ENCODE assay signal across 9 cellular contexts in genomic region chrX:155457761-155458447, GRCh38. TPM values are rescaled to one million over a fixed set of nuclear protein-coding genes. Genes with fewer than 3 reads are reported as not detected.
A peak's percentile ranks its signal among the peaks of the same experiment; 100 is the strongest.
DNase-seq lines count a peak whose midpoint lies in the region; ATAC-seq and TF ChIP-seq lines count a peak whose summit lies in the region.
"Not testable (repeated sequence)": the region's sequence is repeated elsewhere in the genome, so short reads cannot be mapped to it uniquely, and the experiment has no call there.
"Had no signal": no experiment of that assay in that cellular context is flagged by ENCODE, and none has a peak within 500 bp of the region (broad histone marks: within the 10 kb centered on the region; RNA-seq: fewer than 3 reads in every experiment).

No MANE protein-coding gene starts in this region.

- H3K27me3 Mint-ChIP-seq in activated naive CD8-positive, alpha-beta T cell treated with anti-CD3 and anti-CD28 coated beads, Interleukin-2, amount 10 ng/mL, durations not matched to agents 7 days and 5 days, result not testable (repeated sequence)

- not testable (repeated sequence) for H3K4me3 Mint-ChIP-seq in activated naive CD8-positive, alpha-beta T cell treated with anti-CD3 and anti-CD28 coated beads, Interleukin-2, amount 10 ng/mL, durations not matched to agents 7 days and 5 days

- TF ChIP-seq CTCF in lower lobe of right lung (IDR thresholded peaks at IDR 0.05); upper lobe of right lung (IDR thresholded peaks at IDR 0.05): not testable (repeated sequence)

- not testable (repeated sequence) for H3K9me3 Mint-ChIP-seq in activated naive CD8-positive, alpha-beta T cell treated with anti-CD3 and anti-CD28 coated beads, Interleukin-2, amount 10 ng/mL, durations not matched to agents 7 days and 5 days

- not testable (repeated sequence) for DNase-seq in activated naive CD8-positive, alpha-beta T cell treated with anti-CD3 and anti-CD28 coated beads, Interleukin-2, amount 10 ng/mL, durations not matched to agents 7 days and 5 days; lower lobe of right lung; upper lobe of right lung

- H3K36me3 Mint-ChIP-seq in activated naive CD8-positive, alpha-beta T cell treated with anti-CD3 and anti-CD28 coated beads, Interleukin-2, amount 10 ng/mL, durations not matched to agents 7 days and 5 days, result not testable (repeated sequence)

- not testable (repeated sequence) for H3K9me3 ChIP-seq in lower lobe of right lung, upper lobe of right lung

- H3K27me3 ChIP-seq in lower lobe of right lung (ENCODE audit: low read depth); upper lobe of right lung: not testable (repeated sequence)

- not testable (repeated sequence) for H3K4me3 ChIP-seq in lower lobe of right lung, upper lobe of right lung

- H3K4me1 ChIP-seq in lower lobe of right lung, upper lobe of right lung: not testable (repeated sequence)

- not testable (repeated sequence) for H3K27ac Mint-ChIP-seq in activated naive CD8-positive, alpha-beta T cell treated with anti-CD3 and anti-CD28 coated beads, Interleukin-2, amount 10 ng/mL, durations not matched to agents 7 days and 5 days

- ATAC-seq in GM18907 (IDR thresholded peaks at IDR 0.05; ENCODE audit: unreplicated experiment) (peak; percentile 64), GM21390 (IDR thresholded peaks at IDR 0.05; ENCODE audit: unreplicated experiment) (peak; percentile 59), HG02678 (IDR thresholded peaks at IDR 0.05; ENCODE audit: unreplicated experiment) (peak; percentile 58), HG03097 (IDR thresholded peaks at IDR 0.05; ENCODE audit: low FRiP score, unreplicated experiment) (peak; percentile 46), HG03565 (IDR thresholded peaks at IDR 0.05; ENCODE audit: unreplicated experiment) (peak; percentile 32), lower lobe of right lung (peak; percentile 84 to 89), upper lobe of right lung (peak; percentile 85)
- peak; percentile 61 for ATAC-seq in activated naive CD8-positive, alpha-beta T cell treated with anti-CD3 and anti-CD28 coated beads, Interleukin-2, amount 10 ng/mL, durations not matched to agents 7 days and 5 days (ENCODE audit: low read depth)

- POLR2A ChIA-PET in activated naive CD8-positive, alpha-beta T cell treated with anti-CD3 and anti-CD28 coated beads, Interleukin-2, amount 10 ng/mL, durations not matched to agents 7 days and 5 days (lab: Charles Lee), result not testable (repeated sequence)

- not testable (repeated sequence) for H3K36me3 ChIP-seq in lower lobe of right lung, upper lobe of right lung

- intact Hi-C loops in lower lobe of right lung (cut with DNase I); upper lobe of right lung (cut with DNase I): not testable (repeated sequence)

- not testable (repeated sequence) for H3K27ac ChIP-seq in lower lobe of right lung, upper lobe of right lung

- H3K4me1 Mint-ChIP-seq in activated naive CD8-positive, alpha-beta T cell treated with anti-CD3 and anti-CD28 coated beads, Interleukin-2, amount 10 ng/mL, durations not matched to agents 7 days and 5 days, result not testable (repeated sequence)

RNA-seq across cellular contexts. Expression of gene F8A3, which starts 0.5 kb away (rescaled TPM):
- total RNA-seq in activated naive CD8-positive, alpha-beta T cell treated with anti-CD3 and anti-CD28 coated beads, Interleukin-2, amount 10 ng/mL, durations not matched to agents 7 days and 5 days, result 10 to 100 TPM; 11.8 to 11.9 TPM
- not detected for total RNA-seq in lower lobe of right lung
- not detected for total RNA-seq in upper lobe of right lung
- total RNA-seq: K562 had no signal

Comparison
In these comparisons a context has a peak if more than half of its experiments do, and no peak if none do; other contexts are left out.
1. ATAC-seq: peak in every context shown above with its lines; median percentile 86 in lower lobe of right lung; 85 in upper lobe of right lung; 64 in GM18907; 61 in activated naive CD8-positive, alpha-beta T cell treated with anti-CD3 and anti-CD28 coated beads, Interleukin-2, amount 10 ng/mL, durations not matched to agents 7 days and 5 days; 59 in GM21390; 58 in HG02678; 46 in HG03097; 32 in HG03565.
2. RNA of gene F8A3, which starts 0.5 kb away (total RNA-seq): 11.8 to 11.9 TPM in activated naive CD8-positive, alpha-beta T cell treated with anti-CD3 and anti-CD28 coated beads, Interleukin-2, amount 10 ng/mL, durations not matched to agents 7 days and 5 days; not detected in lower lobe of right lung (single experiment) and not detected in upper lobe of right lung (single experiment); every median in the first group is over 10 times any median in the second.